In genomic region chr4:146545102-146545501, GRCh38 we compare ENCODE assay signal across 1 cellular context.
TF ChIP-seq lines count a peak whose summit lies in the region.

No MANE protein-coding gene starts in this region.

TF ChIP-seq in K562, 482 proteins besides CTCF, POLR2A, EP300 and RAD21 (continued from another document):
- TF ChIP-seq MGA (IDR thresholded peaks at IDR 0.05) (peak; percentile 34; the same call in 1 of the 2 replicates), SMARCA5 (IDR thresholded peaks at IDR 0.05) (no peak), CBX3 (IDR thresholded peaks at IDR 0.05; ENCODE audit: borderline replicate concordance in 1 of 2, low read length in 2 of 2) (no peak), EHMT2 (IDR thresholded peaks at IDR 0.05) (0 out of 2 replicates have a peak, but pooled peaks have one; percentile 47), SMAD4 (CRISPR knock-in tag; conservative IDR thresholded peaks at IDR 0.05) (no peak), ETV1 (tag; conservative IDR thresholded peaks at IDR 0.05; ENCODE audit: low read depth) (no peak), ZNF280B (CRISPR knock-in tag; IDR thresholded peaks at IDR 0.05) (no peak), ZNF184 (CRISPR knock-in tag; IDR thresholded peaks at IDR 0.05) (no peak), ZNF778 (CRISPR knock-in tag; IDR thresholded peaks at IDR 0.05) (no peak), RAD51 (IDR thresholded peaks at IDR 0.05; ENCODE audit: borderline replicate concordance, low read depth) (peak; percentile 46; the same call in 1 of the 2 replicates), CREB3L1 (IDR thresholded peaks at IDR 0.05; ENCODE audit: borderline replicate concordance, low read depth) (no peak), HES1 (IDR thresholded peaks at IDR 0.05; ENCODE audit: low read depth) (no peak), SIN3A (IDR thresholded peaks at IDR 0.05; ENCODE audit: borderline replicate concordance in 2 of 2, control insufficient read depth in 1 of 2, low read depth in 2 of 2, low read length in 2 of 2) (no peak), MYBL2 (IDR thresholded peaks at IDR 0.05; ENCODE audit: low read depth) (no peak), MYBL2 (CRISPR knock-in tag; IDR thresholded peaks at IDR 0.05; ENCODE audit: borderline replicate concordance) (no peak), ZNF780A (CRISPR knock-in tag; IDR thresholded peaks at IDR 0.05) (no peak), PPARD (CRISPR knock-in tag; IDR thresholded peaks at IDR 0.05) (no peak), ZNF77 (CRISPR knock-in tag; IDR thresholded peaks at IDR 0.05) (no peak), IRF1 (CRISPR knock-in tag; IDR thresholded peaks at IDR 0.05; ENCODE audit: borderline replicate concordance) (no peak), PTBP1 (IDR thresholded peaks at IDR 0.05; ENCODE audit: low read depth, low read length) (no peak), SIRT6 (IDR thresholded peaks at IDR 0.05; ENCODE audit: low read depth, low read length) (no peak), USF2 (CRISPR knock-in tag; IDR thresholded peaks at IDR 0.05) (peak; percentile 44; the same call in 1 of the 2 replicates), PTRF (tag; IDR thresholded peaks at IDR 0.05) (no peak), CXXC5 (CRISPR knock-in tag; IDR thresholded peaks at IDR 0.05) (no peak), TCF7L2 (IDR thresholded peaks at IDR 0.05; ENCODE audit: low read depth, low read length) (no peak), ETS2 (tag; IDR thresholded peaks at IDR 0.05; ENCODE audit: borderline replicate concordance, poor library complexity, severe bottlenecking) (no peak), ZNF407 (IDR thresholded peaks at IDR 0.05; ENCODE audit: low read depth) (no peak), FUS (optimal IDR thresholded peaks at IDR 0.05; ENCODE audit: low read depth, low read length) (no peak), L3MBTL2 (IDR thresholded peaks at IDR 0.05) (peak; percentile 42; the same call in 1 of the 2 replicates), TRIM28 (IDR thresholded peaks at IDR 0.05) (no peak)
